8 cellular contexts compared by ENCODE assay signal in genomic region chr19:1877280-1877660, GRCh38. TPM values are rescaled to one million over a fixed set of nuclear protein-coding genes. Genes with fewer than 3 reads are reported as not detected.
DNase-seq lines count a peak whose midpoint lies in the region; ATAC-seq, FAIRE-seq and TF ChIP-seq lines count a peak whose summit lies in the region.
"Not testable (repeated sequence)": the region's sequence is repeated elsewhere in the genome, so short reads cannot be mapped to it uniquely, and the experiment has no call there.

No MANE protein-coding gene starts in this region.

- not testable (repeated sequence) for H3K36me3 Mint-ChIP-seq in GM23338 (ENCODE audit: low read depth)

- ATAC-seq in GM23338: peak; percentile 15
- peak; percentile 4 for ATAC-seq in left lung

- not testable (repeated sequence) for H3K9me2 ChIP-seq in GM23338 (ENCODE audit: insufficient read depth); hepatocyte (replicated peaks; ENCODE audit: insufficient read depth)

- peaks cover 20% of the 10 kb centered on the region for H3K4me1 Mint-ChIP-seq in GM23338

- not testable (repeated sequence) for TF ChIP-seq RAD21 in H1 (IDR thresholded peaks at IDR 0.05 in 1 of 2, conservative IDR thresholded peaks at IDR 0.05 in 1 of 2; ENCODE audit: low read depth in 2 of 2, low read length in 2 of 2)

- peaks cover 21% of the 10 kb centered on the region for H3K4me1 ChIP-seq in GM23338 (ENCODE audit: insufficient read depth)
- H3K4me1 ChIP-seq in HUES6 (ENCODE audit: control insufficient read depth, insufficient read depth, low read length); H1 (replicated peaks in 1 of 4; ENCODE audit: control insufficient read depth in 3 of 4, insufficient read depth in 4 of 4, low read length in 3 of 4): not testable (repeated sequence)
- peaks cover 27% of the 10 kb centered on the region for H3K4me1 ChIP-seq in hepatocyte (ENCODE audit: insufficient read depth)
- H3K4me1 ChIP-seq in left lung: peaks cover 26 to 59% of the 10 kb centered on the region in 2 donors
- peaks cover 8 to 25% of the 10 kb centered on the region in 2 donors for H3K4me1 ChIP-seq in neuronal stem cell (ENCODE audit: control insufficient read depth in 2 of 2, insufficient read depth in 1 of 2, low read depth in 1 of 2, low read length in 2 of 2)
- peaks cover 15% of the 10 kb centered on the region for H3K4me1 ChIP-seq in smooth muscle cell (ENCODE audit: low read depth)

- POLR2A ChIA-PET in H1 (lab: Charles Lee; ENCODE audit: partially characterized antibody): interaction anchor here (1.3 to 1.6 kb wide), 4 partner anchors 13 to 128 kb away, joined by 3 to 10 read pairs (median 6); partner anchors contain the start of genes ADAT3 and SCAMP4

- peaks cover 14% of the 10 kb centered on the region for H3K23me2 ChIP-seq in H1 (ENCODE audit: low read depth, low read length)

- not testable (repeated sequence) for TF ChIP-seq EP300 in H1 (IDR thresholded peaks at IDR 0.05; ENCODE audit: borderline replicate concordance in 1 of 2, low read depth in 2 of 2, low read length in 2 of 2)

- H3K4me3 ChIP-seq in GM23338: peak overlapping the region; percentile 93; the same call in 1 of the 2 replicates
- peak overlapping the region; percentile 41 for H3K4me3 ChIP-seq in HUES6 (ENCODE audit: low read depth, low read length)
- H3K4me3 ChIP-seq in H1 (ENCODE audit: extremely low read depth in 1 of 4, insufficient read depth in 2 of 4, low read depth in 3 of 4, low read length in 4 of 4): peak overlapping the region in 2 of 4 experiments; percentile 27 to 87; a peak in 4 of 8 replicates
- not testable (repeated sequence) for H3K4me3 ChIP-seq in hepatocyte; left lung; neuronal stem cell (ENCODE audit: low read length in 2 of 2)
- H3K4me3 ChIP-seq in smooth muscle cell: peak overlapping the region; percentile 65

- H3K9ac ChIP-seq in HUES6 (ENCODE audit: low read length); H1 (replicated peaks in 1 of 4; ENCODE audit: extremely low read depth in 1 of 4, low read depth in 3 of 4, low read length in 3 of 4); neuronal stem cell (ENCODE audit: low read depth, low read length, poor library complexity); smooth muscle cell (ENCODE audit: low read depth): not testable (repeated sequence)

- H4K8ac ChIP-seq in H1 (ENCODE audit: extremely low read depth, insufficient read depth, low read length); neuronal stem cell (ENCODE audit: low read depth, low read length): not testable (repeated sequence)

- H3K27ac ChIP-seq in GM23338 (ENCODE audit: low read depth); HUES6 (ENCODE audit: low read depth, low read length); H1 (ENCODE audit: low read depth, low read length); hepatocyte; left lung; neuronal stem cell (replicated peaks; ENCODE audit: low read length); smooth muscle cell (ENCODE audit: low read depth): not testable (repeated sequence)

- not testable (repeated sequence) for H2AFZ ChIP-seq in GM23338; H1 (ENCODE audit: low read length); hepatocyte; neuronal stem cell (ENCODE audit: low read length); smooth muscle cell (ENCODE audit: low read depth)

- 20% methylated on average over 1 of the region's 47 CpGs; no CpG with 5 or more reads in 1 of the 2 experiments for WGBS in H1 (ENCODE audit: extremely low coverage in 1 of 2, insufficient coverage in 1 of 2, insufficient read length in 1 of 2, insufficient replicate concordance in 2 of 2, low coverage in 1 of 2, low lambda C conversion rate in 2 of 2, missing lambda C conversion rate in 1 of 2), 2 experiments
- WGBS in hepatocyte (ENCODE audit: low lambda C conversion rate, missing lambda C conversion rate): 82% methylated on average over 2 of the region's 47 CpGs
- no CpG with 5 or more reads among the region's 47 CpGs for WGBS in neuronal stem cell (ENCODE audit: extremely low coverage in 2 of 2, insufficient read length in 2 of 2, insufficient replicate concordance in 1 of 2), 2 donors
- 14% methylated on average over 23 of the region's 47 CpGs for WGBS in smooth muscle cell (ENCODE audit: low lambda C conversion rate)

- CTCF ChIA-PET in H1 (lab: Charles Lee; ENCODE audit: partially characterized antibody): interaction anchor here (1.1 to 2.1 kb wide), 7 partner anchors 11 to 53 kb away, joined by 3 to 9 read pairs (median 3); no protein-coding TSS in a partner anchor

- not testable (repeated sequence) for TF ChIP-seq CTCF in GM23338 (conservative IDR thresholded peaks at IDR 0.05; ENCODE audit: low read depth in 2 of 2); H1 (IDR thresholded peaks at IDR 0.05; ENCODE audit: control extremely low read depth in 1 of 3, insufficient read depth in 1 of 3, low read depth in 1 of 3, low read length in 3 of 3); hepatocyte (IDR thresholded peaks at IDR 0.05; ENCODE audit: poor library complexity); left lung (IDR thresholded peaks at IDR 0.05); smooth muscle cell (IDR thresholded peaks at IDR 0.05; ENCODE audit: borderline replicate concordance, insufficient read depth, poor library complexity, severe bottlenecking)

- intact Hi-C loops in left lung (cut with DNase I): not testable (repeated sequence)

- peak overlapping the region; percentile 47; the same call in 2 of the 3 replicates for H3K4me3 Mint-ChIP-seq in GM23338

- peak overlapping the region; percentile 99 for H3K4me2 ChIP-seq in GM23338
- H3K4me2 ChIP-seq in H1 (ENCODE audit: insufficient read depth in 1 of 2, low read depth in 2 of 2, low read length in 2 of 2): peak overlapping the region; percentile 74 to 89
- peak overlapping the region; percentile 97 for H3K4me2 ChIP-seq in hepatocyte
- H3K4me2 ChIP-seq in neuronal stem cell (ENCODE audit: insufficient read depth, low read length, poor library complexity, severe bottlenecking): peak overlapping the region; percentile 25
- H3K4me2 ChIP-seq in smooth muscle cell: peak overlapping the region; percentile 63

- H3K27me3 ChIP-seq in GM23338 (ENCODE audit: insufficient read depth); HUES6 (ENCODE audit: control insufficient read depth, insufficient read depth, low read length); H1 (replicated peaks in 1 of 4; ENCODE audit: control insufficient read depth in 3 of 4, extremely low read depth in 1 of 4, insufficient read depth in 3 of 4, low read length in 3 of 4); hepatocyte; left lung; neuronal stem cell (ENCODE audit: control insufficient read depth in 3 of 3, insufficient read depth in 3 of 3, low read depth in 1 of 3, low read length in 3 of 3); smooth muscle cell (ENCODE audit: low read depth): not testable (repeated sequence)

- not testable (repeated sequence) for H2BK15ac ChIP-seq in H1 (ENCODE audit: low read length); neuronal stem cell (ENCODE audit: low read length)

- H2AK5ac ChIP-seq in H1 (ENCODE audit: low read depth, low read length); neuronal stem cell (ENCODE audit: low read depth, low read length): not testable (repeated sequence)

- not testable (repeated sequence) for H3K27me3 Mint-ChIP-seq in GM23338 (ENCODE audit: insufficient read depth, low read depth, poor library complexity)

- DNase-seq in GM23338 (ENCODE audit: low spot score); H1 (ENCODE audit: low read depth in 1 of 2, low spot score in 2 of 2); hepatocyte (ENCODE audit: low spot score); left lung; neuronal stem cell (ENCODE audit: low spot score); smooth muscle cell (lab: John Stamatoyannopoulos, UW; ENCODE audit: unreplicated experiment): not testable (repeated sequence)
- peak; percentile 43 for DNase-seq in NCI-H69 (lab: John Stamatoyannopoulos, UW)

- not testable (repeated sequence) for H3K14ac ChIP-seq in H1 (ENCODE audit: insufficient read length); neuronal stem cell (ENCODE audit: low read length)

- H3K27ac Mint-ChIP-seq in GM23338: not testable (repeated sequence)

- not testable (repeated sequence) for H4K91ac ChIP-seq in H1 (replicated peaks; ENCODE audit: insufficient read length, low read length); neuronal stem cell (ENCODE audit: low read depth, low read length, poor library complexity)

- not testable (repeated sequence) for H3K23ac ChIP-seq in H1 (ENCODE audit: insufficient read length); neuronal stem cell (ENCODE audit: low read depth, low read length, poor library complexity)

- not testable (repeated sequence) for TF ChIP-seq POLR2A in H1 (IDR thresholded peaks at IDR 0.05; ENCODE audit: control extremely low read depth in 1 of 2, low read depth in 2 of 2, low read length in 2 of 2)

- not testable (repeated sequence) for H3K9me3 Mint-ChIP-seq in GM23338

- H3K9me3 ChIP-seq in HUES6 (ENCODE audit: control insufficient read depth, insufficient read depth, low read depth, low read length); H1 (ENCODE audit: insufficient read depth in 2 of 2, low read depth in 1 of 2, low read length in 1 of 2); hepatocyte (ENCODE audit: low read depth); left lung; neuronal stem cell (replicated peaks in 1 of 2; ENCODE audit: control insufficient read depth in 2 of 2, insufficient read depth in 1 of 2, low read depth in 1 of 2, low read length in 2 of 2); smooth muscle cell (replicated peaks; ENCODE audit: low read depth): not testable (repeated sequence)

- not testable (repeated sequence) for H4K20me1 ChIP-seq in GM23338 (replicated peaks; ENCODE audit: insufficient read depth)
- H4K20me1 ChIP-seq in H1 (replicated peaks in 1 of 2; ENCODE audit: control insufficient read depth in 1 of 2, insufficient read depth in 2 of 2, low read length in 2 of 2) (peaks cover 3 to 12% of the 10 kb centered on the region in 2 experiments), hepatocyte (ENCODE audit: insufficient read depth, poor library complexity, severe bottlenecking) (peaks cover 29% of the 10 kb centered on the region), smooth muscle cell (ENCODE audit: low read depth) (peaks cover 60% of the 10 kb centered on the region)

- not testable (repeated sequence) for H3F3A ChIP-seq in GM23338 (replicated peaks; ENCODE audit: low read depth); smooth muscle cell (ENCODE audit: low read depth)

- not testable (repeated sequence) for H2BK12ac ChIP-seq in H1 (ENCODE audit: low read depth, low read length); neuronal stem cell (ENCODE audit: low read length)

- H3K18ac ChIP-seq in H1 (ENCODE audit: extremely low read depth, low read length); neuronal stem cell (ENCODE audit: low read length): not testable (repeated sequence)

- H3K79me1 ChIP-seq in H1 (ENCODE audit: low read depth, low read length): peaks cover 10% of the 10 kb centered on the region
- H3K79me1 ChIP-seq in neuronal stem cell (ENCODE audit: low read depth, low read length): peaks cover 20% of the 10 kb centered on the region

- H3K56ac ChIP-seq in H1 (replicated peaks; ENCODE audit: insufficient read length, low read depth, low read length): not testable (repeated sequence)

- not testable (repeated sequence) for H2BK20ac ChIP-seq in H1 (ENCODE audit: low read length)

- not testable (repeated sequence) for H2BK120ac ChIP-seq in H1 (replicated peaks; ENCODE audit: low read depth, low read length); neuronal stem cell (ENCODE audit: low read depth, low read length)

- H3K4ac ChIP-seq in H1 (replicated peaks; ENCODE audit: insufficient read length, low read depth, low read length); neuronal stem cell (ENCODE audit: low read length): not testable (repeated sequence)

- FAIRE-seq in H1 (lab: Jason Lieb, UNC): not testable (repeated sequence)

- H2BK5ac ChIP-seq in H1 (ENCODE audit: low read depth, low read length); neuronal stem cell (ENCODE audit: low read length): not testable (repeated sequence)

- H4K5ac ChIP-seq in H1 (ENCODE audit: insufficient read length, low read depth, low read length): not testable (repeated sequence)

- peaks cover 31% of the 10 kb centered on the region for H3K79me2 ChIP-seq in GM23338 (replicated peaks; ENCODE audit: insufficient read depth)
- H3K79me2 ChIP-seq in H1 (ENCODE audit: control insufficient read depth in 1 of 2, insufficient read depth in 2 of 2, low read length in 2 of 2): peaks cover 0 to 35% of the 10 kb centered on the region in 2 experiments; a peak in 3 of 4 replicates
- peaks cover 51% of the 10 kb centered on the region for H3K79me2 ChIP-seq in hepatocyte
- H3K79me2 ChIP-seq in smooth muscle cell (ENCODE audit: low read depth): peaks cover 46% of the 10 kb centered on the region

- not testable (repeated sequence) for H3K36me3 ChIP-seq in GM23338 (ENCODE audit: insufficient read depth); HUES6 (ENCODE audit: control insufficient read depth, insufficient read depth, low read length); H1 (ENCODE audit: control insufficient read depth in 2 of 4, insufficient read depth in 4 of 4, low read length in 3 of 4); hepatocyte (replicated peaks; ENCODE audit: insufficient read depth, low read depth); smooth muscle cell (ENCODE audit: low read depth)
- H3K36me3 ChIP-seq in left lung: peaks cover 0 to 40% of the 10 kb centered on the region in 2 donors
- peaks cover 0 to 19% of the 10 kb centered on the region in 2 donors for H3K36me3 ChIP-seq in neuronal stem cell (replicated peaks in 1 of 2; ENCODE audit: control insufficient read depth in 2 of 2, insufficient read depth in 2 of 2, low read length in 2 of 2)

RNA-seq across cellular contexts. Expression of gene ABHD17A, which starts 8.0 kb away (rescaled TPM):
- 68.8 and 99.9 TPM in 2 replicates for total RNA-seq in GM23338 (2014; rRNA removed; shearing (Covaris generic))
- polyA plus RNA-seq in GM23338 (2016; fragmentation: Nextera tagmentation; extraction: Ambion mirVana): 34.2 and 37.1 TPM in 2 replicates
- 41.2 and 45.3 TPM in 2 replicates for total RNA-seq in H1 (2021; fragmentation: NEBNext Ultra II Directional; extraction: Animal tissue kit (Norgen Biotek cat#: 25700))
- polyA plus RNA-seq in H1 (2011; rRNA removed): 87.4 and 98.0 TPM in 2 replicates
- polyA plus RNA-seq in H1 (2011; cell fraction: cytosol; rRNA removed): 60.4 TPM
- 86.1 TPM for polyA plus RNA-seq in H1 (2011; cell fraction: nucleus; rRNA removed)
- 15.8 to 35.0 TPM (median 33.1 TPM) in 4 replicates for polyA plus RNA-seq in H1 (2012, experiment 1 of 2)
- polyA plus RNA-seq in H1 (2012, experiment 2 of 2): 33.7 TPM
- polyA plus RNA-seq in H1 (2013, experiment 1 of 2): 35.1 TPM
- polyA plus RNA-seq in H1 (2013, experiment 2 of 2): 34.7 TPM
- polyA minus RNA-seq in H1 (2011; rRNA and poly(A)+ RNA removed): 8.1 and 11.4 TPM in 2 replicates
- 24.5 TPM for polyA minus RNA-seq in H1 (2011; cell fraction: cytosol; rRNA and poly(A)+ RNA removed)
- 18.1 TPM for polyA minus RNA-seq in H1 (2011; cell fraction: nucleus; rRNA and poly(A)+ RNA removed)
- total RNA-seq in hepatocyte: 62.5 and 77.5 TPM in 2 replicates
- polyA plus RNA-seq in hepatocyte: 99.7 and 102 TPM in 2 replicates
- total RNA-seq in left lung: 10 to 100 TPM; 70.2 to 72.7 TPM
- 44.4 TPM for polyA plus RNA-seq in neuronal stem cell (2013, experiment 1 of 2)
- 44.1 TPM for polyA plus RNA-seq in neuronal stem cell (2013, experiment 2 of 2)
- total RNA-seq in smooth muscle cell: 42.9 and 49.2 TPM in 2 replicates
- 98.3 and 106 TPM in 2 replicates for polyA plus RNA-seq in smooth muscle cell

RNA-seq across cellular contexts. Expression of gene KLF16, which starts 13.9 kb away (rescaled TPM):
- 20.2 and 22.0 TPM in 2 replicates for total RNA-seq in GM23338 (2014; rRNA removed; shearing (Covaris generic))
- 8.9 and 12.3 TPM in 2 replicates for polyA plus RNA-seq in GM23338 (2016; fragmentation: Nextera tagmentation; extraction: Ambion mirVana)
- 45.9 and 53.2 TPM in 2 replicates for total RNA-seq in H1 (2021; fragmentation: NEBNext Ultra II Directional; extraction: Animal tissue kit (Norgen Biotek cat#: 25700))
- 14.3 and 44.7 TPM in 2 replicates for polyA plus RNA-seq in H1 (2011; rRNA removed)
- 15.0 TPM for polyA plus RNA-seq in H1 (2011; cell fraction: cytosol; rRNA removed)
- polyA plus RNA-seq in H1 (2011; cell fraction: nucleus; rRNA removed): 29.0 TPM
- polyA plus RNA-seq in H1 (2012, experiment 1 of 2): 15.6 to 26.7 TPM (median 23.8 TPM) in 4 replicates
- polyA plus RNA-seq in H1 (2012, experiment 2 of 2): 21.5 TPM
- polyA plus RNA-seq in H1 (2013, experiment 1 of 2): 27.2 TPM
- polyA plus RNA-seq in H1 (2013, experiment 2 of 2): 28.5 TPM
- 1.1 and 2.2 TPM in 2 replicates for polyA minus RNA-seq in H1 (2011; rRNA and poly(A)+ RNA removed)
- 32.1 TPM for polyA minus RNA-seq in H1 (2011; cell fraction: cytosol; rRNA and poly(A)+ RNA removed)
- 10.4 TPM for polyA minus RNA-seq in H1 (2011; cell fraction: nucleus; rRNA and poly(A)+ RNA removed)
- 3.4 and 6.4 TPM in 2 replicates for total RNA-seq in hepatocyte
- polyA plus RNA-seq in hepatocyte: 14.3 and 16.0 TPM in 2 replicates
- total RNA-seq in left lung: 10 to 100 TPM; 18.5 to 28.8 TPM
- 12.8 TPM for polyA plus RNA-seq in neuronal stem cell (2013, experiment 1 of 2)
- polyA plus RNA-seq in neuronal stem cell (2013, experiment 2 of 2): 12.5 TPM
- 4.3 and 5.8 TPM in 2 replicates for total RNA-seq in smooth muscle cell
- 15.4 and 16.7 TPM in 2 replicates for polyA plus RNA-seq in smooth muscle cell

RNA-seq across cellular contexts. Expression of gene ADAT3, which starts 27.9 kb away (rescaled TPM):
- 10.6 and 12.4 TPM in 2 replicates for total RNA-seq in GM23338 (2014; rRNA removed; shearing (Covaris generic))
- polyA plus RNA-seq in GM23338 (2016; fragmentation: Nextera tagmentation; extraction: Ambion mirVana) (7.8 and 7.9 TPM in 2 replicates), H1 (2011; rRNA removed) (5.4 and 9.8 TPM in 2 replicates), hepatocyte (11.0 and 11.6 TPM in 2 replicates), smooth muscle cell (2.0 and 4.8 TPM in 2 replicates)
- 10.2 and 10.8 TPM in 2 replicates for total RNA-seq in H1 (2021; fragmentation: NEBNext Ultra II Directional; extraction: Animal tissue kit (Norgen Biotek cat#: 25700))
- 3.8 TPM for polyA plus RNA-seq in H1 (2011; cell fraction: cytosol; rRNA removed)
- polyA plus RNA-seq in H1 (2011; cell fraction: nucleus; rRNA removed): 8.3 TPM
- 2.4 to 6.3 TPM (median 5.5 TPM) in 4 replicates for polyA plus RNA-seq in H1 (2012, experiment 1 of 2)
- polyA plus RNA-seq in H1 (2012, experiment 2 of 2): 4.1 TPM
- 7.0 TPM for polyA plus RNA-seq in H1 (2013, experiment 1 of 2)
- polyA plus RNA-seq in H1 (2013, experiment 2 of 2): 6.6 TPM
- polyA minus RNA-seq in H1 (2011; rRNA and poly(A)+ RNA removed): 1.0 TPM in 1 of 2 replicates, not detected in the other
- 7.4 TPM for polyA minus RNA-seq in H1 (2011; cell fraction: cytosol; rRNA and poly(A)+ RNA removed)
- 7.8 TPM for polyA minus RNA-seq in H1 (2011; cell fraction: nucleus; rRNA and poly(A)+ RNA removed)
- total RNA-seq in hepatocyte (2.4 and 5.3 TPM in 2 replicates), left lung (1 to 10 TPM; 7.2 to 9.4 TPM), smooth muscle cell (0.49 and 0.58 TPM in 2 replicates)
- 4.4 TPM for polyA plus RNA-seq in neuronal stem cell (2013, experiment 1 of 2)
- 3.8 TPM for polyA plus RNA-seq in neuronal stem cell (2013, experiment 2 of 2)

RNA-seq across cellular contexts. Expression of gene SCAMP4, which starts 27.9 kb away (rescaled TPM):
- total RNA-seq in GM23338 (2014; rRNA removed; shearing (Covaris generic)): 87.0 and 106 TPM in 2 replicates
- polyA plus RNA-seq in GM23338 (2016; fragmentation: Nextera tagmentation; extraction: Ambion mirVana) (35.5 and 39.4 TPM in 2 replicates), H1 (2011; rRNA removed) (17.1 and 39.6 TPM in 2 replicates), hepatocyte (89.8 and 103 TPM in 2 replicates), smooth muscle cell (54.5 and 74.1 TPM in 2 replicates)
- 61.4 and 65.7 TPM in 2 replicates for total RNA-seq in H1 (2021; fragmentation: NEBNext Ultra II Directional; extraction: Animal tissue kit (Norgen Biotek cat#: 25700))
- 24.4 TPM for polyA plus RNA-seq in H1 (2011; cell fraction: cytosol; rRNA removed)
- polyA plus RNA-seq in H1 (2011; cell fraction: nucleus; rRNA removed): 75.6 TPM
- polyA plus RNA-seq in H1 (2012, experiment 1 of 2): 35.8 to 66.0 TPM (median 58.3 TPM) in 4 replicates
- 37.8 TPM for polyA plus RNA-seq in H1 (2012, experiment 2 of 2)
- polyA plus RNA-seq in H1 (2013, experiment 1 of 2): 58.4 TPM
- 60.6 TPM for polyA plus RNA-seq in H1 (2013, experiment 2 of 2)
- polyA minus RNA-seq in H1 (2011; rRNA and poly(A)+ RNA removed): 20.5 TPM in 2 replicates
- 26.4 TPM for polyA minus RNA-seq in H1 (2011; cell fraction: cytosol; rRNA and poly(A)+ RNA removed)
- polyA minus RNA-seq in H1 (2011; cell fraction: nucleus; rRNA and poly(A)+ RNA removed): 39.3 TPM
- total RNA-seq in hepatocyte (69.3 and 77.2 TPM in 2 replicates), left lung (10 to 100 TPM; 75.4 to 86.6 TPM), smooth muscle cell (72.6 and 96.9 TPM in 2 replicates)
- 49.3 TPM for polyA plus RNA-seq in neuronal stem cell (2013, experiment 1 of 2)
- 49.1 TPM for polyA plus RNA-seq in neuronal stem cell (2013, experiment 2 of 2)

RNA-seq across cellular contexts. Expression of gene REXO1, which starts 29.0 kb away (rescaled TPM):
- 28.4 and 90.1 TPM in 2 replicates for total RNA-seq in GM23338 (2014; rRNA removed; shearing (Covaris generic))
- 20.2 and 23.5 TPM in 2 replicates for polyA plus RNA-seq in GM23338 (2016; fragmentation: Nextera tagmentation; extraction: Ambion mirVana)
- total RNA-seq in H1 (2021; fragmentation: NEBNext Ultra II Directional; extraction: Animal tissue kit (Norgen Biotek cat#: 25700)): 42.4 and 44.3 TPM in 2 replicates
- 44.3 and 69.6 TPM in 2 replicates for polyA plus RNA-seq in H1 (2011; rRNA removed)
- 21.3 TPM for polyA plus RNA-seq in H1 (2011; cell fraction: cytosol; rRNA removed)
- 69.2 TPM for polyA plus RNA-seq in H1 (2011; cell fraction: nucleus; rRNA removed)
- 35.1 to 44.9 TPM (median 43.7 TPM) in 4 replicates for polyA plus RNA-seq in H1 (2012, experiment 1 of 2)
- 33.4 TPM for polyA plus RNA-seq in H1 (2012, experiment 2 of 2)
- 22.8 TPM for polyA plus RNA-seq in H1 (2013, experiment 1 of 2)
- 21.3 TPM for polyA plus RNA-seq in H1 (2013, experiment 2 of 2)
- polyA minus RNA-seq in H1 (2011; rRNA and poly(A)+ RNA removed): 18.8 and 19.5 TPM in 2 replicates
- 24.8 TPM for polyA minus RNA-seq in H1 (2011; cell fraction: cytosol; rRNA and poly(A)+ RNA removed)
- polyA minus RNA-seq in H1 (2011; cell fraction: nucleus; rRNA and poly(A)+ RNA removed): 20.1 TPM
- 13.2 and 13.4 TPM in 2 replicates for total RNA-seq in hepatocyte
- polyA plus RNA-seq in hepatocyte: 22.8 and 26.2 TPM in 2 replicates
- total RNA-seq in left lung: 10 to 100 TPM; 20.3 to 30.8 TPM
- 15.0 TPM for polyA plus RNA-seq in neuronal stem cell (2013, experiment 1 of 2)
- polyA plus RNA-seq in neuronal stem cell (2013, experiment 2 of 2): 16.5 TPM
- total RNA-seq in smooth muscle cell: 5.0 and 10.6 TPM in 2 replicates
- polyA plus RNA-seq in smooth muscle cell: 11.6 and 17.9 TPM in 2 replicates

Comparison
In these comparisons a context has a peak if more than half of its experiments do, and no peak if none do; other contexts are left out.
1. H3K4me2 ChIP-seq: peak in every context shown above with its lines; median percentile 99 in GM23338; 97 in hepatocyte; 82 in H1; 63 in smooth muscle cell; 25 in neuronal stem cell.